13 cellular contexts compared by ENCODE assay signal in genomic region chr2:27638709-27639108, GRCh38. TPM values are rescaled to one million over a fixed set of nuclear protein-coding genes. Genes with fewer than 3 reads are reported as not detected.
A peak's percentile ranks its signal among the peaks of the same experiment; 100 is the strongest.
DNase-seq lines count a peak whose midpoint lies in the region; ATAC-seq and TF ChIP-seq lines count a peak whose summit lies in the region.
"Had no signal": no experiment of that assay in that cellular context is flagged by ENCODE, and none has a peak within 500 bp of the region (broad histone marks: within the 10 kb centered on the region; RNA-seq: fewer than 3 reads in every experiment).

No MANE protein-coding gene starts in this region.

- H3K27me3 ChIP-seq in skeletal muscle satellite cell (ENCODE audit: control insufficient read depth, insufficient read depth, low read length) = no peaks in the 10 kb centered on the region
- H3K27me3 ChIP-seq: dorsolateral prefrontal cortex had no signal

- H3K4me1 ChIP-seq in skeletal muscle satellite cell (ENCODE audit: control insufficient read depth, insufficient read depth, low read length) = peaks cover 25% of the 10 kb centered on the region

- H3K9me3 ChIP-seq in skeletal muscle satellite cell (replicated peaks; ENCODE audit: low read length) = no peaks in the 10 kb centered on the region

- DNase-seq in activated T-cell treated with anti-CD3 and anti-CD28 coated beads, Interleukin-2, amount 50 U/mL, for 24 hours = no peak
- DNase-seq in activated T-cell treated with anti-CD3 and anti-CD28 coated beads for 4 hours (no peak), M059J (ENCODE audit: low read depth) (peak; percentile 75), astrocyte of the cerebellum (ENCODE audit: low read depth) (peak; percentile 90), OCI-M2 (lab: John Stamatoyannopoulos, UW; ENCODE audit: unreplicated experiment) (no peak), activated gamma-delta T cell (lab: John Stamatoyannopoulos, UW) (no peak)
- DNase-seq: DMS53, dorsolateral prefrontal cortex, Karpas-422, naive B cell, NCI-H2081 treated with DMSO at 0.1 percent for 48 hours had no signal

- H3K36me3 ChIP-seq in skeletal muscle satellite cell (ENCODE audit: insufficient read depth, low read length) = peaks cover 66% of the 10 kb centered on the region

- TF ChIP-seq CTCF in astrocyte of the cerebellum (IDR thresholded peaks at IDR 0.05; ENCODE audit: low read depth, low read length, missing control alignments) = no peak

- no peak for ATAC-seq in HG03280 (IDR thresholded peaks at IDR 0.05; ENCODE audit: unreplicated experiment)

- peak overlapping the region; percentile 99 for H3K27ac Mint-ChIP-seq in activated T-cell treated with anti-CD3 and anti-CD28 coated beads, Interleukin-2, amount 50 U/mL, for 24 hours

- H3K4me3 Mint-ChIP-seq in activated T-cell treated with anti-CD3 and anti-CD28 coated beads, Interleukin-2, amount 50 U/mL, for 24 hours = peak overlapping the region; percentile 69
- H3K4me3 Mint-ChIP-seq: naive B cell had no signal

- H3K9me3 Mint-ChIP-seq in activated T-cell treated with anti-CD3 and anti-CD28 coated beads, Interleukin-2, amount 50 U/mL, for 24 hours = no peaks in the 10 kb centered on the region
- H3K9me3 Mint-ChIP-seq: naive B cell had no signal

- H3K27me3 Mint-ChIP-seq in activated T-cell treated with anti-CD3 and anti-CD28 coated beads, Interleukin-2, amount 50 U/mL, for 24 hours = no peaks in the 10 kb centered on the region
- H3K27me3 Mint-ChIP-seq: naive B cell had no signal

- H3K4me3 ChIP-seq in astrocyte of the cerebellum (ENCODE audit: low read depth, low read length) (no peak overlapping the region), skeletal muscle satellite cell (ENCODE audit: low read length) (no peak overlapping the region)
- H3K4me3 ChIP-seq: dorsolateral prefrontal cortex had no signal

- peak overlapping the region; percentile 64 for H3K4me2 ChIP-seq in skeletal muscle satellite cell (ENCODE audit: low read length)

- H3K36me3 Mint-ChIP-seq in activated T-cell treated with anti-CD3 and anti-CD28 coated beads, Interleukin-2, amount 50 U/mL, for 24 hours (ENCODE audit: low read depth) = peaks cover 73% of the 10 kb centered on the region

- H3K9ac ChIP-seq in skeletal muscle satellite cell (ENCODE audit: low read depth, low read length) = peak overlapping the region; percentile 43

- H3K4me1 Mint-ChIP-seq in activated T-cell treated with anti-CD3 and anti-CD28 coated beads, Interleukin-2, amount 50 U/mL, for 24 hours (ENCODE audit: low read depth) = peaks cover 49% of the 10 kb centered on the region

- in situ Hi-C loops in astrocyte of the cerebellum (cut with HindIII; ENCODE audit: low sequenced_read_pairs) = no loop called here

RNA-seq across cellular contexts. Expression of gene GPN1, which starts 9.9 kb away (rescaled TPM):
- 39.3 and 44.7 TPM in 2 replicates for total RNA-seq in M059J (2014; rRNA removed; shearing (Covaris generic))
- total RNA-seq in skeletal muscle satellite cell (2012; rRNA removed) = 44.6 and 48.5 TPM in 2 replicates

RNA-seq across cellular contexts. Expression of gene CCDC121, which starts 9.9 kb away (rescaled TPM):
- total RNA-seq in M059J (2014; rRNA removed; shearing (Covaris generic)) = 0.42 and 1.4 TPM in 2 replicates
- total RNA-seq in skeletal muscle satellite cell (2012; rRNA removed) = 0.25 and 1.1 TPM in 2 replicates

RNA-seq across cellular contexts. Expression of gene SUPT7L, which starts 24.7 kb away (rescaled TPM):
- total RNA-seq in M059J (2014; rRNA removed; shearing (Covaris generic)) = 22.0 and 27.8 TPM in 2 replicates
- total RNA-seq in skeletal muscle satellite cell (2012; rRNA removed) = 25.1 and 26.6 TPM in 2 replicates

RNA-seq across cellular contexts. Expression of gene SLC4A1AP, which starts 25.0 kb away (rescaled TPM):
- total RNA-seq in M059J (2014; rRNA removed; shearing (Covaris generic)) = 19.8 and 35.1 TPM in 2 replicates
- total RNA-seq in skeletal muscle satellite cell (2012; rRNA removed) = 25.3 and 29.9 TPM in 2 replicates

RNA-seq across cellular contexts. Expression of gene ZNF512, which starts 55.9 kb away (rescaled TPM):
- total RNA-seq in M059J (2014; rRNA removed; shearing (Covaris generic)) = 22.7 and 23.3 TPM in 2 replicates
- 15.5 and 18.8 TPM in 2 replicates for total RNA-seq in skeletal muscle satellite cell (2012; rRNA removed)

Comparison
In these comparisons a context has a peak if more than half of its experiments do, and no peak if none do; other contexts are left out.
1. DNase-seq: peak in M059J (single experiment) and astrocyte of the cerebellum (single experiment); none in activated T-cell treated with anti-CD3 and anti-CD28 coated beads, Interleukin-2, amount 50 U/mL, for 24 hours (single experiment), activated T-cell treated with anti-CD3 and anti-CD28 coated beads for 4 hours (single experiment), OCI-M2 (single experiment) and activated gamma-delta T cell (single experiment).